Comparison of ENCODE assay signal across 7 cellular contexts in the genomic region with DNA sequence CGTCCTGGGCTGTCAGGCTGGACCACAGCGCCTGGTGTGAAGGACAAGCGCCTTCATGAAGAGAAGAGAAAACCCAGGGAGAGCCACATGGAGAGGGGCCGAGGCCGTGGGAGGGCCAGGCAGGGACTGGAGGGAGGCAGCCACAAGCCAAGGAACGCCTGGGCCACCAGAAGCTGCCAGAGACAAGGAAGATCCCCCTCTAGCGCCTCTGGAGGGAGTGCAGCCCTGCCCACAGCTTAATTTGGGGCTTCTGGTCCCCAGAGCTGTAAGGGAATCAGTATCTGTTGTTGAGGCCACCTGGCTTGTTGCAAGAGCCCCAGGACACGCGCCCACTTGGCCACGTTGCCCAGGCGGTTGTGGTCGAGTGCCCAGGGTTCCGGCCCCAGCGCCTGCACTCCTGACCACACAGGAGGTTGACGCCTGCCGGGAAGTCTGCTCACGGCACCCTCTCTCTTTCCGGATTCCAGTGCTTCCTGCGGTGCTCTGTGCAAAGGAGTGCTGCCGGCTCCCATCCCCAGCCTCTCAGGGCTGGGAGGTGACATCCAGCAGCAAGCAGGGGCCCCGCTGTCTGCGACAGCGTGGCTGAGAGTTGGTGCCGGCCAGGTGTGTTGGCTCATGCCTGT.
DNase-seq lines count a peak whose midpoint lies in the region; ATAC-seq, FAIRE-seq and TF ChIP-seq lines count a peak whose summit lies in the region.
"Not testable (repeated sequence)": the region's sequence is repeated elsewhere in the genome, so short reads cannot be mapped to it uniquely, and the experiment has no call there.

No MANE protein-coding gene starts in this region.

- SMC1A ChIA-PET in GM12878 (lab: Charles Lee; ENCODE audit: uncharacterized antibody, unreplicated experiment): not testable (repeated sequence)

- not testable (repeated sequence) for TF ChIP-seq CTCF in WTC11 (IDR thresholded peaks at IDR 0.05); GM12878 (IDR thresholded peaks at IDR 0.05 in 2 of 3, conservative IDR thresholded peaks at IDR 0.05 in 1 of 3; ENCODE audit: control insufficient read depth in 2 of 3, extremely low read depth in 1 of 3, insufficient read depth in 1 of 3, low read depth in 3 of 3, low read length in 3 of 3); gastroesophageal sphincter (IDR thresholded peaks at IDR 0.05); left lung (IDR thresholded peaks at IDR 0.05); lower lobe of right lung (IDR thresholded peaks at IDR 0.05); upper lobe of right lung (IDR thresholded peaks at IDR 0.05)

- DNase-seq in WTC11 (ENCODE audit: low spot score); GM12878 (ENCODE audit: low read depth, low spot score); left ventricle myocardium superior; left lung; lower lobe of right lung; upper lobe of right lung: not testable (repeated sequence)

- not testable (repeated sequence) for TF ChIP-seq POLR2A in GM12878 (IDR thresholded peaks at IDR 0.05; ENCODE audit: low read depth, low read length); gastroesophageal sphincter (IDR thresholded peaks at IDR 0.05)

- H3K36me3 ChIP-seq in GM12878 (ENCODE audit: control insufficient read depth in 2 of 2, insufficient read depth in 2 of 2, low read length in 1 of 2); gastroesophageal sphincter; left lung; lower lobe of right lung; upper lobe of right lung: not testable (repeated sequence)

- in situ Hi-C loops in GM12878 (cut with MboI): not testable (repeated sequence)

- not testable (repeated sequence) for H3K79me2 ChIP-seq in GM12878 (ENCODE audit: control insufficient read depth, insufficient read depth, low read length)

- BruUV-seq in GM12878 (replicated peaks; lab: Mats Ljungman, UMichigan): not testable (repeated sequence)

- not testable (repeated sequence) for TF ChIP-seq RAD21 in GM12878 (IDR thresholded peaks at IDR 0.05; ENCODE audit: insufficient read depth, low read depth, low read length)

- no CpG with 5 or more reads among the region's 24 CpGs for WGBS in GM12878 (ENCODE audit: insufficient coverage, insufficient replicate concordance, low lambda C conversion rate, missing lambda C conversion rate)
- whole genome bisulfite sequencing in gastroesophageal sphincter (ENCODE audit: low coverage in 1 of 2), 2 donors: no CpG with 5 or more reads among the region's 24 CpGs

- not testable (repeated sequence) for H3K4me1 Mint-ChIP-seq in WTC11

- H3K36me3 Mint-ChIP-seq in WTC11: not testable (repeated sequence)

- not testable (repeated sequence) for FAIRE-seq in GM12878 (lab: Jason Lieb, UNC)

- H3K27me3 ChIP-seq in GM12878 (replicated peaks in 1 of 2; ENCODE audit: control insufficient read depth in 2 of 2, insufficient read depth in 2 of 2, low read length in 1 of 2); gastroesophageal sphincter; left lung; lower lobe of right lung (ENCODE audit: low read depth); upper lobe of right lung: not testable (repeated sequence)

- RAD21 ChIA-PET in GM12878 (lab: Charles Lee; ENCODE audit: unreplicated experiment): not testable (repeated sequence)

- H3K4me2 ChIP-seq in GM12878 (ENCODE audit: control insufficient read depth, insufficient read depth): not testable (repeated sequence)

- not testable (repeated sequence) for H4K20me1 ChIP-seq in GM12878 (ENCODE audit: control insufficient read depth, insufficient read depth)

- not testable (repeated sequence) for H3K9ac ChIP-seq in GM12878 (ENCODE audit: control insufficient read depth, insufficient read depth, low read length)

- not testable (repeated sequence) for H3K27ac Mint-ChIP-seq in WTC11

- not testable (repeated sequence) for TF ChIP-seq EP300 in GM12878 (IDR thresholded peaks at IDR 0.05; ENCODE audit: borderline replicate concordance in 1 of 2, control insufficient read depth in 1 of 2, low read depth in 2 of 2, low read length in 2 of 2); gastroesophageal sphincter (IDR thresholded peaks at IDR 0.05)

- intact Hi-C loops in GM12878 (cut with micrococcal nuclease; ENCODE audit: unreplicated experiment); left ventricle myocardium superior (cut with micrococcal nuclease); left lung (cut with DNase I); lower lobe of right lung (cut with DNase I); upper lobe of right lung (cut with DNase I): not testable (repeated sequence)

- not testable (repeated sequence) for H3K4me1 ChIP-seq in GM12878 (ENCODE audit: control insufficient read depth, insufficient read depth, low read length); gastroesophageal sphincter; left lung; lower lobe of right lung; upper lobe of right lung

- CTCF ChIA-PET in WTC11 (lab: Charles Lee); GM12878 (lab: Yijun Ruan, JAX): not testable (repeated sequence)

- POLR2A ChIA-PET in WTC11 (lab: Charles Lee); GM12878 (lab: Charles Lee): not testable (repeated sequence)

- H3K9me3 Mint-ChIP-seq in WTC11: not testable (repeated sequence)

- ATAC-seq in WTC11 (peak; percentile 30), GM12878 (peak; percentile 51), gastroesophageal sphincter (peak; percentile 54), left ventricle myocardium superior (peak; percentile 22), left lung (peak; percentile 65), lower lobe of right lung (peak; percentile 42 to 64), upper lobe of right lung (peak; percentile 58)

- not testable (repeated sequence) for H3K27me3 Mint-ChIP-seq in WTC11 (ENCODE audit: low read depth)

- not testable (repeated sequence) for H2AFZ ChIP-seq in GM12878 (ENCODE audit: control insufficient read depth, low read depth, low read length)

- H3K4me3 ChIP-seq in GM12878, gastroesophageal sphincter, left lung, lower lobe of right lung, upper lobe of right lung: not testable (repeated sequence)

- not testable (repeated sequence) for H3K4me3 Mint-ChIP-seq in WTC11

- H3K27ac ChIP-seq in GM12878 (ENCODE audit: control insufficient read depth, insufficient read depth); gastroesophageal sphincter; left lung; lower lobe of right lung; upper lobe of right lung: not testable (repeated sequence)

- H3K9me3 ChIP-seq in GM12878 (replicated peaks; ENCODE audit: control insufficient read depth, insufficient read depth, low read length); gastroesophageal sphincter; left lung; lower lobe of right lung; upper lobe of right lung: not testable (repeated sequence)
